In genomic region chr5:76691470-76692273, GRCh38 we compare ENCODE assay signal across 10 cellular contexts. TPM values are rescaled to one million over a fixed set of nuclear protein-coding genes. Genes with fewer than 3 reads are reported as not detected.
DNase-seq lines count a peak whose midpoint lies in the region; ATAC-seq and TF ChIP-seq lines count a peak whose summit lies in the region.
"Had no signal": no experiment of that assay in that cellular context is flagged by ENCODE, and none has a peak within 500 bp of the region (broad histone marks: within the 10 kb centered on the region; RNA-seq: fewer than 3 reads in every experiment).

No MANE protein-coding gene starts in this region.

- no peak for DNase-seq in activated CD4-positive, alpha-beta T cell treated with anti-CD3 and anti-CD28 coated beads, Interleukin-2, amount 10 ng/mL, durations not matched to agents 24 days and 14 days
- DNase-seq in activated CD4-positive, alpha-beta T cell treated with anti-CD3 and anti-CD28 coated beads, Interleukin-2, amount 50 U/mL, for 1 hour: no peak
- DNase-seq in WERI-Rb-1 (peak; percentile 12), left ventricle myocardium inferior (no peak), HuH-7 (ENCODE audit: low spot score) (no peak), T1000 (lab: John Stamatoyannopoulos, UW) (no peak), OCI-M1 (lab: John Stamatoyannopoulos, UW) (no peak)
- peak in 1 of 2 donors; percentile 11 for DNase-seq in stimulated activated naive CD8-positive, alpha-beta T cell treated with anti-CD3 and anti-CD28 coated beads, Interleukin-15, amount 100 ng/mL, for 72 hours
- DNase-seq: pancreas, substantia nigra had no signal

- intact Hi-C loops in activated CD4-positive, alpha-beta T cell treated with anti-CD3 and anti-CD28 coated beads, Interleukin-2, amount 10 ng/mL, durations not matched to agents 24 days and 14 days (cut with micrococcal nuclease): loop anchor here (1.0 to 5.0 kb wide), 4 partner anchors 19 to 289 kb away; partner anchors contain the start of gene IQGAP2
- intact Hi-C loops in left ventricle myocardium inferior (cut with micrococcal nuclease): no loop called here

- no peaks in the 10 kb centered on the region for H3K9me3 Mint-ChIP-seq in activated CD4-positive, alpha-beta T cell treated with anti-CD3 and anti-CD28 coated beads, Interleukin-2, amount 10 ng/mL, durations not matched to agents 24 days and 14 days
- no peaks in the 10 kb centered on the region for H3K9me3 Mint-ChIP-seq in stimulated activated naive CD8-positive, alpha-beta T cell treated with anti-CD3 and anti-CD28 coated beads, Interleukin-15, amount 100 ng/mL, for 72 hours

- peaks cover 54% of the 10 kb centered on the region for H3K36me3 Mint-ChIP-seq in activated CD4-positive, alpha-beta T cell treated with anti-CD3 and anti-CD28 coated beads, Interleukin-2, amount 10 ng/mL, durations not matched to agents 24 days and 14 days (ENCODE audit: low read depth)

- H3K4me3 ChIP-seq in WERI-Rb-1 (ENCODE audit: low read depth, low read length): no peak overlapping the region
- H3K4me3 ChIP-seq in left ventricle myocardium inferior: no peak overlapping the region
- H3K4me3 ChIP-seq: pancreas had no signal

- H3K4me1 ChIP-seq in left ventricle myocardium inferior: peaks cover 29% of the 10 kb centered on the region
- H3K4me1 ChIP-seq: pancreas had no signal

- H3K36me3 ChIP-seq in WERI-Rb-1 (peaks cover 11% of the 10 kb centered on the region), left ventricle myocardium inferior (no peaks in the 10 kb centered on the region)

- H3K27ac ChIP-seq in WERI-Rb-1 (peak overlapping the region; percentile 50), left ventricle myocardium inferior (replicated peaks) (peak overlapping the region; percentile 66)
- H3K27ac ChIP-seq: pancreas had no signal

- peaks cover 25% of the 10 kb centered on the region for H3K4me1 Mint-ChIP-seq in activated CD4-positive, alpha-beta T cell treated with anti-CD3 and anti-CD28 coated beads, Interleukin-2, amount 10 ng/mL, durations not matched to agents 24 days and 14 days
- peaks cover 15% of the 10 kb centered on the region for H3K4me1 Mint-ChIP-seq in stimulated activated naive CD8-positive, alpha-beta T cell treated with anti-CD3 and anti-CD28 coated beads, Interleukin-15, amount 100 ng/mL, for 72 hours

- H3K27me3 ChIP-seq in WERI-Rb-1 (ENCODE audit: insufficient read depth, low read depth, severe bottlenecking): no peaks in the 10 kb centered on the region
- no peaks in the 10 kb centered on the region for H3K27me3 ChIP-seq in left ventricle myocardium inferior (ENCODE audit: low read depth)
- H3K27me3 ChIP-seq: pancreas had no signal

- TF ChIP-seq CTCF in WERI-Rb-1 (IDR thresholded peaks at IDR 0.05; ENCODE audit: low read depth, low read length) (no peak), left ventricle myocardium inferior (IDR thresholded peaks at IDR 0.05; ENCODE audit: borderline replicate concordance) (no peak)

- H3K27ac Mint-ChIP-seq in activated CD4-positive, alpha-beta T cell treated with anti-CD3 and anti-CD28 coated beads, Interleukin-2, amount 10 ng/mL, durations not matched to agents 24 days and 14 days: peak overlapping the region; percentile 66
- H3K27ac Mint-ChIP-seq in stimulated activated naive CD8-positive, alpha-beta T cell treated with anti-CD3 and anti-CD28 coated beads, Interleukin-15, amount 100 ng/mL, for 72 hours: peak overlapping the region; percentile 76 to 93

- no peak overlapping the region for H3K4me3 Mint-ChIP-seq in activated CD4-positive, alpha-beta T cell treated with anti-CD3 and anti-CD28 coated beads, Interleukin-2, amount 10 ng/mL, durations not matched to agents 24 days and 14 days
- peak overlapping the region in 1 of 2 donors; percentile 55 for H3K4me3 Mint-ChIP-seq in stimulated activated naive CD8-positive, alpha-beta T cell treated with anti-CD3 and anti-CD28 coated beads, Interleukin-15, amount 100 ng/mL, for 72 hours

- H3K27me3 Mint-ChIP-seq in activated CD4-positive, alpha-beta T cell treated with anti-CD3 and anti-CD28 coated beads, Interleukin-2, amount 10 ng/mL, durations not matched to agents 24 days and 14 days: no peaks in the 10 kb centered on the region
- no peaks in the 10 kb centered on the region for H3K27me3 Mint-ChIP-seq in stimulated activated naive CD8-positive, alpha-beta T cell treated with anti-CD3 and anti-CD28 coated beads, Interleukin-15, amount 100 ng/mL, for 72 hours

- H3K9me3 ChIP-seq in WERI-Rb-1 (ENCODE audit: severe bottlenecking): no peaks in the 10 kb centered on the region
- H3K9me3 ChIP-seq in left ventricle myocardium inferior (replicated peaks): no peaks in the 10 kb centered on the region
- H3K9me3 ChIP-seq: pancreas had no signal

- peak; percentile 90 for ATAC-seq in stimulated activated naive CD8-positive, alpha-beta T cell treated with anti-CD3 and anti-CD28 coated beads, Interleukin-15, amount 100 ng/mL, for 72 hours

RNA-seq across cellular contexts. Expression of gene F2R, which starts 24.3 kb away (rescaled TPM):
- 2.3 and 2.9 TPM in 2 replicates for total RNA-seq in activated CD4-positive, alpha-beta T cell treated with anti-CD3 and anti-CD28 coated beads, Interleukin-2, amount 10 ng/mL, durations not matched to agents 24 days and 14 days
- 9.4 TPM for total RNA-seq in left ventricle myocardium inferior
